ENCODE assay signal across 12 cellular contexts in the genomic region with DNA sequence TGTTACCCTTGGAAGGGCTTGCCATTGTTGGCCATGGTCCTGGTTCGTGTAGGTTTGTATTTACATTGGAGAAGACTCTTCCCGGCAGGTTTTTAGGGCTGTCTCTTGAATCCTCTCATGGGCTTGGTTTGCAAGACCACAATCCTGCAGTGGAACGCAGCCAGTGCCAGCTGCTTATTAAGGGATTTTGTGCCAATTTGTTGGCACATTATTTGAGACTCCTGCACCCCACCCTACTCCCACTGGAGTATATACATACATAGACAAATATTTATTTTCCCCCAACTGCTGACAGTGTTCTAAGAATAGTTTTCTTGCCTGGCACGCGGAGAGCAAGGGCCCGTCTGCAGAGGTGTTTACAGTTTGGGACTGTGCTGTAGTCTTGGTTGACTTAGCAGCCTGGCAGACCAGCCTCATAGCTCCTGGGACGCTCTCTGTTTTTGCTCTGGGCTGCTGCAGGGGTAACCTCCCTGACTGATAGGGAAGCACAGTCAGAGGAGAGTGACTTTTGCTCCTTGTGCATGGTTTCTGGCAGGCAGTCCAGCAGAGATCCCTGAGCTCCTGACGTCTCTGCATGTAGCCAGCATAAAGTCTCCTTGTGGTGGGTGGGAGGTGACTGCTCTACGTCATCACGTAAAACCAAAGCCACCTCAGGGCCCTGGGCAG. TPM values are rescaled to one million over a fixed set of nuclear protein-coding genes. Genes with fewer than 3 reads are reported as not detected.
A peak's percentile ranks its signal among the peaks of the same experiment; 100 is the strongest.
DNase-seq lines count a peak whose midpoint lies in the region; ATAC-seq, FAIRE-seq and TF ChIP-seq lines count a peak whose summit lies in the region.
"Had no signal": no experiment of that assay in that cellular context is flagged by ENCODE, and none has a peak within 500 bp of the region (broad histone marks: within the 10 kb centered on the region; RNA-seq: fewer than 3 reads in every experiment).

No MANE protein-coding gene starts in this region.

- no peaks in the 10 kb centered on the region for H3K9me3 Mint-ChIP-seq in activated naive CD4-positive, alpha-beta T cell treated with anti-CD3 and anti-CD28 coated beads, Interleukin-2, amount 10 ng/mL, durations not matched to agents 7 days and 5 days
- H3K9me3 Mint-ChIP-seq in activated naive CD4-positive, alpha-beta T cell treated with anti-CD3 and anti-CD28 coated beads, Interleukin-2, amount 50 U/mL, for 72 hours = no peaks in the 10 kb centered on the region
- H3K9me3 Mint-ChIP-seq: stimulated activated effector memory CD8-positive, alpha-beta T cell treated with anti-CD3 and anti-CD28 coated beads, Interleukin-12 subunit alpha, Interleukin-12 subunit beta, amount 100 ng/mL, for 72 hours had no signal

- peak; percentile 94 for FAIRE-seq in urothelium cell line (lab: Jason Lieb, UNC)

- H3K27ac Mint-ChIP-seq in activated naive CD4-positive, alpha-beta T cell treated with anti-CD3 and anti-CD28 coated beads, Interleukin-2, amount 10 ng/mL, durations not matched to agents 7 days and 5 days = no peak overlapping the region
- no peak overlapping the region for H3K27ac Mint-ChIP-seq in activated naive CD4-positive, alpha-beta T cell treated with anti-CD3 and anti-CD28 coated beads, Interleukin-2, amount 50 U/mL, for 72 hours
- H3K27ac Mint-ChIP-seq: stimulated activated effector memory CD8-positive, alpha-beta T cell treated with anti-CD3 and anti-CD28 coated beads, Interleukin-12 subunit alpha, Interleukin-12 subunit beta, amount 100 ng/mL, for 72 hours had no signal

- CTCF ChIA-PET in activated naive CD4-positive, alpha-beta T cell treated with anti-CD3 and anti-CD28 coated beads, Interleukin-2, amount 10 ng/mL, durations not matched to agents 7 days and 5 days (lab: Charles Lee) = interaction anchor here (1.1 to 1.5 kb wide), 3 partner anchors 8 to 235 kb away, joined by 3 read pairs; no protein-coding TSS in a partner anchor

- no peaks in the 10 kb centered on the region for H3K36me3 ChIP-seq in mucosa of descending colon (ENCODE audit: low read depth)

- no peak for ATAC-seq in activated naive CD4-positive, alpha-beta T cell treated with anti-CD3 and anti-CD28 coated beads, Interleukin-2, amount 50 U/mL, for 72 hours
- ATAC-seq in mucosa of descending colon (no peak), GM21737 (IDR thresholded peaks at IDR 0.05; ENCODE audit: unreplicated experiment) (no peak)
- ATAC-seq: stimulated activated effector memory CD8-positive, alpha-beta T cell treated with anti-CD3 and anti-CD28 coated beads, Interleukin-12 subunit alpha, Interleukin-12 subunit beta, amount 100 ng/mL, for 72 hours had no signal

- TF ChIP-seq CTCF in mucosa of descending colon (IDR thresholded peaks at IDR 0.05) = no peak

- H3K4me3 ChIP-seq in mucosa of descending colon = no peak overlapping the region

- peaks cover 53% of the 10 kb centered on the region for H3K4me1 Mint-ChIP-seq in activated naive CD4-positive, alpha-beta T cell treated with anti-CD3 and anti-CD28 coated beads, Interleukin-2, amount 10 ng/mL, durations not matched to agents 7 days and 5 days

- intact Hi-C loops in mucosa of descending colon (cut with DNase I, micrococcal nuclease) = loop anchor here in 1 of 2 donors (10.0 kb wide), 1 partner anchor 94 kb away; no protein-coding TSS in a partner anchor

- H3K4me1 ChIP-seq in mucosa of descending colon (ENCODE audit: low read depth) = peaks cover 65% of the 10 kb centered on the region

- H3K36me3 Mint-ChIP-seq in activated naive CD4-positive, alpha-beta T cell treated with anti-CD3 and anti-CD28 coated beads, Interleukin-2, amount 10 ng/mL, durations not matched to agents 7 days and 5 days = no peaks in the 10 kb centered on the region
- no peaks in the 10 kb centered on the region for H3K36me3 Mint-ChIP-seq in activated naive CD4-positive, alpha-beta T cell treated with anti-CD3 and anti-CD28 coated beads, Interleukin-2, amount 50 U/mL, for 72 hours
- H3K36me3 Mint-ChIP-seq: stimulated activated effector memory CD8-positive, alpha-beta T cell treated with anti-CD3 and anti-CD28 coated beads, Interleukin-12 subunit alpha, Interleukin-12 subunit beta, amount 100 ng/mL, for 72 hours had no signal

- DNase-seq in activated naive CD4-positive, alpha-beta T cell treated with anti-CD3 and anti-CD28 coated beads, Interleukin-2, amount 10 ng/mL, durations not matched to agents 7 days and 5 days = no peak
- DNase-seq in activated naive CD4-positive, alpha-beta T cell treated with anti-CD3 and anti-CD28 coated beads, Interleukin-2, amount 50 U/mL, for 72 hours (ENCODE audit: low spot score in 2 of 2) = no peak
- DNase-seq in astrocyte of the hippocampus (ENCODE audit: low read depth, low spot score) (peak; percentile 64), mucosa of descending colon (peak in 2 of 3 donors; percentile 47 to 54), urothelium cell line (ENCODE audit: low spot score) (peak; percentile 57), AML-193 (lab: John Stamatoyannopoulos, UW) (no peak), NCI-H187 (lab: John Stamatoyannopoulos, UW) (no peak)
- DNase-seq: activated gamma-delta T cell, erythroblast, NCI-H2227 treated with DMSO at 0.1 percent for 48 hours had no signal

- H3K27me3 Mint-ChIP-seq in activated naive CD4-positive, alpha-beta T cell treated with anti-CD3 and anti-CD28 coated beads, Interleukin-2, amount 10 ng/mL, durations not matched to agents 7 days and 5 days = peaks cover 31% of the 10 kb centered on the region

- no peaks in the 10 kb centered on the region for H3K9me3 ChIP-seq in mucosa of descending colon

- H3K4me3 Mint-ChIP-seq in activated naive CD4-positive, alpha-beta T cell treated with anti-CD3 and anti-CD28 coated beads, Interleukin-2, amount 10 ng/mL, durations not matched to agents 7 days and 5 days = peak overlapping the region; percentile 25

RNA-seq across cellular contexts. Expression of a gene that starts 1.9 kb away (rescaled TPM):
- total RNA-seq in activated naive CD4-positive, alpha-beta T cell treated with anti-CD3 and anti-CD28 coated beads, Interleukin-2, amount 50 U/mL, for 72 hours = 10 to 100 TPM; 18.4 to 59.2 TPM
- 10 to 100 TPM; 36.8 to 41.0 (median 37.4) TPM for total RNA-seq in mucosa of descending colon

Comparison
In these comparisons a context has a peak if more than half of its experiments do, and no peak if none do; other contexts are left out.
1. DNase-seq: peak in astrocyte of the hippocampus (single experiment), mucosa of descending colon (2 of 3) and urothelium cell line (single experiment); none in activated naive CD4-positive, alpha-beta T cell treated with anti-CD3 and anti-CD28 coated beads, Interleukin-2, amount 10 ng/mL, durations not matched to agents 7 days and 5 days (single experiment), activated naive CD4-positive, alpha-beta T cell treated with anti-CD3 and anti-CD28 coated beads, Interleukin-2, amount 50 U/mL, for 72 hours (0 of 2), AML-193 (0 of 2) and NCI-H187 (0 of 2).